In the genomic region with DNA sequence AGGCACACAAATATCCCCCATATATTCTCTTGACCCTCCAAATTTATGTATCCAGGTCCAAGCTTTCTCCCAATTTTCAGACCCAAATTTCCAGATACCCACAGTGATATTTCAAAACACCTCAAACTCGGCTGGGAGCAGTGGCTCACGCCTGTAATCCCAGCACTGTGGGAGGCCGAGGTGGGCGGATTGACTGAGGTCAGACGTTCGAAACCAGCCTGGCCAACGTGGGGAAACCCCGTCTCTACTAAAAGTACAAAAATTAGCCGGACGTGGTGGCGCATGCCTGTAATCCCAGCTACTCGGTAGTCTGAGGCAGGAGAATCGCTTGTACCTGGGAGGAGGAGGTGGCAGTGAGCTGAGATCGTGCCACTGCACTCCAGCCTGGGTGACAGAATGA, we compare ENCODE assay signal across 6 cellular contexts. TPM values are rescaled to one million over a fixed set of nuclear protein-coding genes. Genes with fewer than 3 reads are reported as not detected.
DNase-seq lines count a peak whose midpoint lies in the region; ATAC-seq and TF ChIP-seq lines count a peak whose summit lies in the region.
"Not testable (repeated sequence)": the region's sequence is repeated elsewhere in the genome, so short reads cannot be mapped to it uniquely, and the experiment has no call there.

No MANE protein-coding gene starts in this region.

- H3K56ac ChIP-seq in mesendoderm (ENCODE audit: low read length): peak overlapping the region; percentile 2

- not testable (repeated sequence) for ATAC-seq in PC-3

- CTCF ChIA-PET in PC-3 (lab: Charles Lee): not testable (repeated sequence)

- not testable (repeated sequence) for H3K18ac ChIP-seq in mesendoderm (ENCODE audit: low read length)

- H3K23ac ChIP-seq in mesendoderm (ENCODE audit: low read length): not testable (repeated sequence)

- H3K4me1 ChIP-seq in DOHH2 (ENCODE audit: control insufficient read depth, low read length) (peaks cover 32% of the 10 kb centered on the region), PC-3 (ENCODE audit: insufficient read depth, low read length) (peaks cover 11% of the 10 kb centered on the region), duodenal mucosa (ENCODE audit: control insufficient read depth in 1 of 2, insufficient read depth in 2 of 2, low read length in 2 of 2) (peaks cover 12 to 14% of the 10 kb centered on the region in 2 donors)
- H3K4me1 ChIP-seq in mesendoderm (ENCODE audit: control insufficient read depth, low read depth, low read length): not testable (repeated sequence)

- not testable (repeated sequence) for H3K79me2 ChIP-seq in DOHH2 (ENCODE audit: control insufficient read depth, low read length); PC-3 (ENCODE audit: low read length); mesendoderm (ENCODE audit: control insufficient read depth, insufficient read depth, low read length)

- not testable (repeated sequence) for H2BK120ac ChIP-seq in mesendoderm (ENCODE audit: low read depth, low read length)

- H2BK15ac ChIP-seq in mesendoderm (replicated peaks; ENCODE audit: low read depth): not testable (repeated sequence)

- BruUV-seq in PC-3 (replicated peaks; lab: Mats Ljungman, UMichigan): not testable (repeated sequence)

- H3K9me3 ChIP-seq in DOHH2 (ENCODE audit: control insufficient read depth, insufficient read depth, low read length); PC-3 (ENCODE audit: low read length); duodenal mucosa (ENCODE audit: control insufficient read depth in 1 of 2, low read length in 2 of 2): not testable (repeated sequence)

- not testable (repeated sequence) for H2AK5ac ChIP-seq in mesendoderm (ENCODE audit: low read length)

- peak overlapping the region; percentile 79 for H3K4me3 ChIP-seq in DOHH2 (ENCODE audit: low read length)
- H3K4me3 ChIP-seq in PC-3 (ENCODE audit: low read length): peak overlapping the region; percentile 80
- H3K4me3 ChIP-seq in duodenal mucosa (ENCODE audit: low read depth in 1 of 2, low read length in 2 of 2): peak overlapping the region; percentile 83 to 93
- H3K4me3 ChIP-seq in mesendoderm (ENCODE audit: low read length): not testable (repeated sequence)

- H3K9ac ChIP-seq in PC-3 (ENCODE audit: low read length): not testable (repeated sequence)
- H3K9ac ChIP-seq in duodenal mucosa (ENCODE audit: low read depth in 1 of 2, low read length in 2 of 2) (peak overlapping the region in 1 of 2 donors; percentile 81), mesendoderm (ENCODE audit: low read length) (peak overlapping the region; percentile 70)

- DNase-seq in PC-3, mesendoderm: not testable (repeated sequence)
- peak; percentile 53 for DNase-seq in activated T-cell treated with anti-CD3 and anti-CD28 coated beads for 48 hours (ENCODE audit: low read depth)
- DNase-seq in stimulated activated CD4-positive, alpha-beta T cell treated with anti-CD3 and anti-CD28 coated beads, TNF-alpha, amount 100 ng/mL, for 24 hours (ENCODE audit: low read depth in 3 of 3): peak in 2 of 3 experiments; percentile 28 to 58

- whole genome bisulfite sequencing in mesendoderm (ENCODE audit: extremely low coverage, insufficient coverage, low lambda C conversion rate): no CpG with 5 or more reads among the region's 14 CpGs

- H4K8ac ChIP-seq in mesendoderm (ENCODE audit: low read depth, low read length): not testable (repeated sequence)

- not testable (repeated sequence) for H3K36me3 ChIP-seq in DOHH2 (ENCODE audit: control insufficient read depth, low read length); PC-3 (ENCODE audit: low read depth, low read length); duodenal mucosa (ENCODE audit: control insufficient read depth in 1 of 2, insufficient read depth in 2 of 2, low read length in 2 of 2); mesendoderm (ENCODE audit: control insufficient read depth, insufficient read depth, low read length)

- TF ChIP-seq CTCF in DOHH2 (IDR thresholded peaks at IDR 0.05; ENCODE audit: low read depth, low read length, poor library complexity, severe bottlenecking); PC-3 (conservative IDR thresholded peaks at IDR 0.05; ENCODE audit: low read depth, low read length): not testable (repeated sequence)

- not testable (repeated sequence) for H4K20me1 ChIP-seq in DOHH2 (ENCODE audit: control insufficient read depth, insufficient read depth, low read depth, low read length); PC-3 (ENCODE audit: low read length)

- POLR2A ChIA-PET in PC-3 (lab: Charles Lee; ENCODE audit: unreplicated experiment): interaction anchor here (0.5 to 0.6 kb wide), 2 partner anchors 122 to 670 kb away, joined by 4 to 6 read pairs; no protein-coding TSS in a partner anchor

- not testable (repeated sequence) for H2BK5ac ChIP-seq in mesendoderm (ENCODE audit: low read length)

- not testable (repeated sequence) for H3K79me1 ChIP-seq in mesendoderm (ENCODE audit: low read length)

- H4K5ac ChIP-seq in mesendoderm (ENCODE audit: low read length): not testable (repeated sequence)

- not testable (repeated sequence) for H3K9me2 ChIP-seq in DOHH2 (replicated peaks; ENCODE audit: control insufficient read depth, low read length); PC-3 (replicated peaks; ENCODE audit: low read length)

- 0 out of 2 replicates have a peak, but pooled peaks cover 12% of the 10 kb centered on the region for H3F3A ChIP-seq in DOHH2 (ENCODE audit: control insufficient read depth, insufficient read depth)
- H3F3A ChIP-seq in PC-3 (ENCODE audit: low read length, unreplicated experiment): not testable (repeated sequence)

- not testable (repeated sequence) for H3K27ac ChIP-seq in DOHH2 (ENCODE audit: low read depth, low read length); PC-3 (ENCODE audit: low read length); duodenal mucosa (ENCODE audit: low read depth, low read length); mesendoderm (ENCODE audit: low read depth, low read length)

- H3K4me2 ChIP-seq in DOHH2 (ENCODE audit: low read length) (peak overlapping the region; percentile 87), PC-3 (ENCODE audit: low read length) (peak overlapping the region; percentile 97)
- H3K4me2 ChIP-seq in mesendoderm (ENCODE audit: low read length): not testable (repeated sequence)

- intact Hi-C loops in PC-3 (cut with micrococcal nuclease): not testable (repeated sequence)

- not testable (repeated sequence) for H3K4ac ChIP-seq in mesendoderm (ENCODE audit: low read depth, low read length)

- H2AFZ ChIP-seq in PC-3 (ENCODE audit: low read length): peak overlapping the region; percentile 83

- H3K27me3 ChIP-seq in DOHH2 (ENCODE audit: control insufficient read depth, low read length); PC-3 (ENCODE audit: low read length); duodenal mucosa (ENCODE audit: control insufficient read depth in 1 of 2, insufficient read depth in 2 of 2, low read length in 2 of 2); mesendoderm (ENCODE audit: insufficient read depth, low read length, poor library complexity): not testable (repeated sequence)

RNA-seq across cellular contexts. Expression of gene TESK2, which starts 1.6 kb away (rescaled TPM):
- total RNA-seq in PC-3 (2014; rRNA removed): 6.0 and 6.5 TPM in 2 replicates
- 3.1 TPM for polyA plus RNA-seq in mesendoderm (2013, experiment 1 of 2)
- polyA plus RNA-seq in mesendoderm (2013, experiment 2 of 2): 3.3 TPM

RNA-seq across cellular contexts. Expression of gene CCDC163, which starts 10.5 kb away (rescaled TPM):
- total RNA-seq in PC-3 (2014; rRNA removed): 3.9 and 5.7 TPM in 2 replicates
- 1.6 TPM for polyA plus RNA-seq in mesendoderm (2013, experiment 1 of 2)
- 1.8 TPM for polyA plus RNA-seq in mesendoderm (2013, experiment 2 of 2)

RNA-seq across cellular contexts. Expression of gene MMACHC, which starts 10.7 kb away (rescaled TPM):
- 6.6 and 9.2 TPM in 2 replicates for total RNA-seq in PC-3 (2014; rRNA removed)
- polyA plus RNA-seq in mesendoderm (2013, experiment 1 of 2): 10.7 TPM
- polyA plus RNA-seq in mesendoderm (2013, experiment 2 of 2): 11.6 TPM

RNA-seq across cellular contexts. Expression of gene PRDX1, which starts 32.3 kb away (rescaled TPM):
- 749 and 967 TPM in 2 replicates for total RNA-seq in PC-3 (2014; rRNA removed)
- 1,174 TPM for polyA plus RNA-seq in mesendoderm (2013, experiment 1 of 2)
- 1,171 TPM for polyA plus RNA-seq in mesendoderm (2013, experiment 2 of 2)
